8 cellular contexts compared by ENCODE assay signal in genomic region chr5:141875795-141876627, GRCh38. TPM values are rescaled to one million over a fixed set of nuclear protein-coding genes. Genes with fewer than 3 reads are reported as not detected.
A peak's percentile ranks its signal among the peaks of the same experiment; 100 is the strongest.
DNase-seq lines count a peak whose midpoint lies in the region; ATAC-seq and TF ChIP-seq lines count a peak whose summit lies in the region.

No MANE protein-coding gene starts in this region.

- H3K9me3 Mint-ChIP-seq in endothelial cell (ENCODE audit: unreplicated experiment): no peaks in the 10 kb centered on the region
- H3K9me3 Mint-ChIP-seq in naive thymus-derived CD4-positive, alpha-beta T cell: peaks cover 0 to 1% (median 0%) of the 10 kb centered on the region in 11 donors

- no peaks in the 10 kb centered on the region for H3K9me3 ChIP-seq in naive thymus-derived CD4-positive, alpha-beta T cell (ENCODE audit: control insufficient read depth in 2 of 3, low read length in 3 of 3)

- peaks cover 16% of the 10 kb centered on the region for H3K36me3 Mint-ChIP-seq in endothelial cell (ENCODE audit: low read depth, unreplicated experiment)
- peaks cover 0 to 5% (median 0%) of the 10 kb centered on the region in 5 donors for H3K36me3 Mint-ChIP-seq in naive thymus-derived CD4-positive, alpha-beta T cell

- H3K4me3 Mint-ChIP-seq in endothelial cell (ENCODE audit: unreplicated experiment): peak overlapping the region; percentile 100
- H3K4me3 Mint-ChIP-seq in naive thymus-derived CD4-positive, alpha-beta T cell: peak overlapping the region; percentile 3 to 87 (median 53)

- DNase-seq in AG09309 (ENCODE audit: low read depth) (no peak), endothelial cell (ENCODE audit: low spot score) (no peak), SHP77 (lab: John Stamatoyannopoulos, UW) (no peak)
- DNase-seq in naive thymus-derived CD4-positive, alpha-beta T cell: no peak

- H3K4me1 Mint-ChIP-seq in endothelial cell (ENCODE audit: unreplicated experiment): peaks cover 67% of the 10 kb centered on the region
- H3K4me1 Mint-ChIP-seq in naive thymus-derived CD4-positive, alpha-beta T cell: peaks cover 18 to 33% (median 24%) of the 10 kb centered on the region in 7 donors

- H3K27me3 Mint-ChIP-seq in endothelial cell (ENCODE audit: unreplicated experiment): peaks cover 27% of the 10 kb centered on the region
- H3K27me3 Mint-ChIP-seq in naive thymus-derived CD4-positive, alpha-beta T cell: peaks cover 65 to 82% (median 72%) of the 10 kb centered on the region in 5 donors

- H3K36me3 ChIP-seq in naive thymus-derived CD4-positive, alpha-beta T cell (ENCODE audit: control insufficient read depth in 2 of 3, insufficient read depth in 3 of 3, low read length in 3 of 3): no peaks in the 10 kb centered on the region

- TF ChIP-seq EP300 in Ishikawa (IDR thresholded peaks at IDR 0.05; ENCODE audit: borderline replicate concordance): no peak

- H3K27ac ChIP-seq in naive thymus-derived CD4-positive, alpha-beta T cell (ENCODE audit: low read depth, low read length): no peak overlapping the region

- no peak for ATAC-seq in naive thymus-derived CD4-positive, alpha-beta T cell
- ATAC-seq in GM21526 (IDR thresholded peaks at IDR 0.05; ENCODE audit: low FRiP score, unreplicated experiment) (no peak), HG02840 (IDR thresholded peaks at IDR 0.05; ENCODE audit: low FRiP score, unreplicated experiment) (no peak), GM19397 (IDR thresholded peaks at IDR 0.05; ENCODE audit: unreplicated experiment) (no peak)

- H3K27me3 ChIP-seq in naive thymus-derived CD4-positive, alpha-beta T cell (ENCODE audit: control insufficient read depth in 2 of 2, insufficient read depth in 2 of 2, low read length in 2 of 2): peaks cover 8 to 14% of the 10 kb centered on the region in 2 donors

- H3K4me3 ChIP-seq in AG09309 (ENCODE audit: control insufficient read depth, low read depth, low read length): peak overlapping the region; percentile 11
- H3K4me3 ChIP-seq in naive thymus-derived CD4-positive, alpha-beta T cell (ENCODE audit: low read length): no peak overlapping the region

- no peak for TF ChIP-seq RAD21 in Ishikawa (IDR thresholded peaks at IDR 0.05; ENCODE audit: low read depth)

- intact Hi-C loops in naive thymus-derived CD4-positive, alpha-beta T cell (cut with micrococcal nuclease): loop anchor here (5.0 to 10.0 kb wide), 3 partner anchors 49 to 461 kb away; partner anchors contain the start of genes PCDHGA10 (in 1 of the 2) and PCDHGB7 (in 1 of the 2)

- peaks cover 24 to 26% of the 10 kb centered on the region in 2 donors for H3K4me1 ChIP-seq in naive thymus-derived CD4-positive, alpha-beta T cell (ENCODE audit: control insufficient read depth in 2 of 2, insufficient read depth in 2 of 2, low read length in 2 of 2)

- TF ChIP-seq CTCF in AG09309 (IDR thresholded peaks at IDR 0.05; ENCODE audit: control insufficient read depth, insufficient read depth, low read depth, low read length, missing control alignments): no peak
- no peak for TF ChIP-seq CTCF in endothelial cell (IDR thresholded peaks at IDR 0.05; ENCODE audit: unreplicated experiment)

- POLR2A ChIA-PET in naive thymus-derived CD4-positive, alpha-beta T cell (lab: Charles Lee): interaction anchor here (1.1 kb wide), 1 partner anchor 181 kb away, joined by 4 read pairs; no protein-coding TSS in a partner anchor

- CTCF ChIA-PET in naive thymus-derived CD4-positive, alpha-beta T cell (lab: Charles Lee): interaction anchor here (0.6 to 6.3 kb wide), 6 partner anchors 14 to 210 kb away, joined by 3 to 54 read pairs (median 4); no protein-coding TSS in a partner anchor

- H3K27ac Mint-ChIP-seq in endothelial cell (ENCODE audit: unreplicated experiment): no peak overlapping the region
- H3K27ac Mint-ChIP-seq in naive thymus-derived CD4-positive, alpha-beta T cell: no peak overlapping the region

TF ChIP-seq in Ishikawa, 13 proteins besides CTCF, POLR2A, EP300 and RAD21:
- TF ChIP-seq MAX (IDR thresholded peaks at IDR 0.05) (peak; percentile 31; the same call in 1 of the 2 replicates), YY1 (IDR thresholded peaks at IDR 0.05; ENCODE audit: low read depth) (no peak)

RNA-seq across cellular contexts. Expression of gene PCDH1, which starts 2.2 kb away (rescaled TPM):
- total RNA-seq in endothelial cell (ENCODE audit: unreplicated experiment): 140 TPM
- total RNA-seq in naive thymus-derived CD4-positive, alpha-beta T cell: 1 to 10 TPM in 1 of 5 experiments, under 1 TPM in 1, not detected in 3; 0.53 to 3.2 TPM
- under 1 TPM in 1 of 2 donors, not detected in 1; 0.05 TPM for polyA plus RNA-seq in naive thymus-derived CD4-positive, alpha-beta T cell

RNA-seq across cellular contexts. Expression of gene DELE1, which starts 47.7 kb away (rescaled TPM):
- 115 TPM for total RNA-seq in endothelial cell (ENCODE audit: unreplicated experiment)
- 100 to 1,000 TPM in 1 of 5 experiments, 10 to 100 TPM in 4; 77.3 to 101 (median 88.2) TPM for total RNA-seq in naive thymus-derived CD4-positive, alpha-beta T cell
- polyA plus RNA-seq in naive thymus-derived CD4-positive, alpha-beta T cell: 10 to 100 TPM; 26.4 to 29.9 TPM

Comparison
In these comparisons a context has a peak if more than half of its experiments do, and no peak if none do; other contexts are left out.
1. RNA of gene PCDH1, which starts 2.2 kb away (total RNA-seq): 140 TPM in endothelial cell (single experiment); 0.53 to 3.2 TPM in naive thymus-derived CD4-positive, alpha-beta T cell; every median in the first group is over 10 times any median in the second.